In the genomic region with DNA sequence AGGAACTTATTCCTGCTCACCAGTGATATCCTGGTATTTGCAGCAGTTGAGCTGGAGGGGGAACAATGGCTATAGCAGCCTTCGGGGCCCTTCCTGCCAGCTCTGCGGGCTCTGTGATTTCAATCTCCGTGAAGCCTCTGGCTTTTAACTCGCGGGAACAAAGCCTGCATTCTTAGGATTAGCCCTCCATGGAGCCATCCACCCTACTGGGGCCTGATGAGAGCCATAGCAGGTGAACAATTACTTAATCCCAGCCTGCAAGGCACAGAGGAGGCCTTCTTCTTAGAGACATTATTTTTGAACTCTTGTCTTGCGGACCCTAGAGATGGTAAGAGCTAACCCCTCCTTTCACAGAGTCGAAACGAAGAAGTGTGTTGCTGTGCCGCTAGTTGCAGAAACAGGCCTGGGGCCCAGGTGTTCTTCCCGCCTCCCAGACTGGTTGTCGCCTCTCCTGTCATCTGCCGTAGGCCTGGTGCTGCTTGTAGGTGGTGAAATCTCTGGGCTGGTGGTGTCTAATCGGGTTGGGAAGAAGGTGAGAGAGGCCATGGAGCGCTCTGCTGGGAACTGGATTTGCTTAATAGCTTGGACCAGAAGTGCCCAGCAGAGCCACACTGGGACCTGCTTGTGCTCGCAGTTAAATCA, we compare ENCODE assay signal across 1 cellular context.
TF ChIP-seq lines count a peak whose summit lies in the region.

No MANE protein-coding gene starts in this region.

TF ChIP-seq in neural cell, 6 proteins besides CTCF, POLR2A, EP300 and RAD21 (continued from another document):
- TF ChIP-seq, protein P1, sequence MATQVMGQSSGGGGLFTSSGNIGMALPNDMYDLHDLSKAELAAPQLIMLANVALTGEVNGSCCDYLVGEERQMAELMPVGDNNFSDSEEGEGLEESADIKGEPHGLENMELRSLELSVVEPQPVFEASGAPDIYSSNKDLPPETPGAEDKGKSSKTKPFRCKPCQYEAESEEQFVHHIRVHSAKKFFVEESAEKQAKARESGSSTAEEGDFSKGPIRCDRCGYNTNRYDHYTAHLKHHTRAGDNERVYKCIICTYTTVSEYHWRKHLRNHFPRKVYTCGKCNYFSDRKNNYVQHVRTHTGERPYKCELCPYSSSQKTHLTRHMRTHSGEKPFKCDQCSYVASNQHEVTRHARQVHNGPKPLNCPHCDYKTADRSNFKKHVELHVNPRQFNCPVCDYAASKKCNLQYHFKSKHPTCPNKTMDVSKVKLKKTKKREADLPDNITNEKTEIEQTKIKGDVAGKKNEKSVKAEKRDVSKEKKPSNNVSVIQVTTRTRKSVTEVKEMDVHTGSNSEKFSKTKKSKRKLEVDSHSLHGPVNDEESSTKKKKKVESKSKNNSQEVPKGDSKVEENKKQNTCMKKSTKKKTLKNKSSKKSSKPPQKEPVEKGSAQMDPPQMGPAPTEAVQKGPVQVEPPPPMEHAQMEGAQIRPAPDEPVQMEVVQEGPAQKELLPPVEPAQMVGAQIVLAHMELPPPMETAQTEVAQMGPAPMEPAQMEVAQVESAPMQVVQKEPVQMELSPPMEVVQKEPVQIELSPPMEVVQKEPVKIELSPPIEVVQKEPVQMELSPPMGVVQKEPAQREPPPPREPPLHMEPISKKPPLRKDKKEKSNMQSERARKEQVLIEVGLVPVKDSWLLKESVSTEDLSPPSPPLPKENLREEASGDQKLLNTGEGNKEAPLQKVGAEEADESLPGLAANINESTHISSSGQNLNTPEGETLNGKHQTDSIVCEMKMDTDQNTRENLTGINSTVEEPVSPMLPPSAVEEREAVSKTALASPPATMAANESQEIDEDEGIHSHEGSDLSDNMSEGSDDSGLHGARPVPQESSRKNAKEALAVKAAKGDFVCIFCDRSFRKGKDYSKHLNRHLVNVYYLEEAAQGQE (IDR thresholded peaks at IDR 0.05; ENCODE audit: borderline replicate concordance), result no peak
- TF ChIP-seq TAF1 (IDR thresholded peaks at IDR 0.05; ENCODE audit: low read depth) (no peak), SMC3 (conservative IDR thresholded peaks at IDR 0.05; ENCODE audit: poor library complexity) (no peak), EZH2 (IDR thresholded peaks at IDR 0.05; ENCODE audit: borderline replicate concordance, insufficient read depth, low read length, poor library complexity, severe bottlenecking) (no peak)
